ENCODE assay signal across 1 cellular context in genomic region chr16:81266680-81267095, GRCh38.
TF ChIP-seq lines count a peak whose summit lies in the region.

No MANE protein-coding gene starts in this region.

TF ChIP-seq in GM23338, 12 proteins besides CTCF, POLR2A, EP300 and RAD21 (continued from another document):
- TF ChIP-seq ETS1 (IDR thresholded peaks at IDR 0.05) (no peak), STAT1 (IDR thresholded peaks at IDR 0.05; ENCODE audit: unreplicated experiment) (no peak), POLR2AphosphoS5 (IDR thresholded peaks at IDR 0.05; ENCODE audit: low read depth) (no peak), EZH2phosphoT487 (IDR thresholded peaks at IDR 0.05; ENCODE audit: unreplicated experiment) (no peak)
